In the genomic region with DNA sequence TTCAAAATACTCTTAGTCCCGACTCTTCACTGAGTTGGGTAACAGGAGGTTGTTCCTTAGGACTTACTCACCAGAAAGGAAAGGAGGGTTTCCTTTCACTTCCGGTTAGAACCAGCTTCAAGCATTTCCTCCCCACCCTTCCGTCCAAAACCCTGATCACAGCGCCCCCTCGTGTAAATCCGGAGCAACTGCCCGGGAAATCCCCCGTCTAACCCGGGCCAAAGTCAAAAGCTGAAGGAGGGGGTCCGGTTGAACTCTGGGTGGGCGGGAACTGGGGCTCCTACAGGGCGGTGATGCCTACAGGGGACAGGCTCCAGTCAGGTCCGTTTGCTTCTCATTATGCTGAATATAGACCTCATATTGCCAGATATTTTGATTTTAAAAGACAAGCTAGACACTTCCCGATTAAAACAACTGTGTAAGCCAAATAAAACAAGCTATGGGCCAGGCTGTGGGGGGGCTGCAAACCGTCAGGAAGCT, we compare ENCODE assay signal across 2 cellular contexts.
TF ChIP-seq lines count a peak whose summit lies in the region.

No MANE protein-coding gene starts in this region.

TF ChIP-seq in HCT116, 20 proteins besides CTCF, POLR2A, EP300 and RAD21 (continued from another document):
- peak; percentile 67 for TF ChIP-seq ELF1 (IDR thresholded peaks at IDR 0.05; ENCODE audit: borderline replicate concordance, low read depth)
- TF ChIP-seq, protein P1, sequence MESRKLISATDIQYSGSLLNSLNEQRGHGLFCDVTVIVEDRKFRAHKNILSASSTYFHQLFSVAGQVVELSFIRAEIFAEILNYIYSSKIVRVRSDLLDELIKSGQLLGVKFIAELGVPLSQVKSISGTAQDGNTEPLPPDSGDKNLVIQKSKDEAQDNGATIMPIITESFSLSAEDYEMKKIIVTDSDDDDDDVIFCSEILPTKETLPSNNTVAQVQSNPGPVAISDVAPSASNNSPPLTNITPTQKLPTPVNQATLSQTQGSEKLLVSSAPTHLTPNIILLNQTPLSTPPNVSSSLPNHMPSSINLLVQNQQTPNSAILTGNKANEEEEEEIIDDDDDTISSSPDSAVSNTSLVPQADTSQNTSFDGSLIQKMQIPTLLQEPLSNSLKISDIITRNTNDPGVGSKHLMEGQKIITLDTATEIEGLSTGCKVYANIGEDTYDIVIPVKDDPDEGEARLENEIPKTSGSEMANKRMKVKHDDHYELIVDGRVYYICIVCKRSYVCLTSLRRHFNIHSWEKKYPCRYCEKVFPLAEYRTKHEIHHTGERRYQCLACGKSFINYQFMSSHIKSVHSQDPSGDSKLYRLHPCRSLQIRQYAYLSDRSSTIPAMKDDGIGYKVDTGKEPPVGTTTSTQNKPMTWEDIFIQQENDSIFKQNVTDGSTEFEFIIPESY (IDR thresholded peaks at IDR 0.05; ENCODE audit: extremely low read depth, insufficient replicate concordance, low read length): no peak
- TF ChIP-seq SIN3A (IDR thresholded peaks at IDR 0.05; ENCODE audit: low read depth): no peak
- TF ChIP-seq MAX (IDR thresholded peaks at IDR 0.05): no peak
- no peak for TF ChIP-seq ATF3 (IDR thresholded peaks at IDR 0.05)
- no peak for TF ChIP-seq ZFX (IDR thresholded peaks at IDR 0.05)
- peak; percentile 36 for TF ChIP-seq SP1 (IDR thresholded peaks at IDR 0.05; ENCODE audit: low read depth)
- TF ChIP-seq SRF (IDR thresholded peaks at IDR 0.05; ENCODE audit: low read depth): no peak
- peak; percentile 52; the same call in 1 of the 2 replicates for TF ChIP-seq POLR2AphosphoS5 (IDR thresholded peaks at IDR 0.05; ENCODE audit: low read depth, low read length)
- no peak for TF ChIP-seq JUND (IDR thresholded peaks at IDR 0.05)
- no peak for TF ChIP-seq TCF7L2 (IDR thresholded peaks at IDR 0.05; ENCODE audit: borderline replicate concordance, extremely low read depth, insufficient read depth, insufficient read length)
- TF ChIP-seq EZH2phosphoT487 (IDR thresholded peaks at IDR 0.05; ENCODE audit: borderline replicate concordance): no peak
- no peak for TF ChIP-seq CEBPB (IDR thresholded peaks at IDR 0.05; ENCODE audit: low read depth)
- TF ChIP-seq, protein P2, sequence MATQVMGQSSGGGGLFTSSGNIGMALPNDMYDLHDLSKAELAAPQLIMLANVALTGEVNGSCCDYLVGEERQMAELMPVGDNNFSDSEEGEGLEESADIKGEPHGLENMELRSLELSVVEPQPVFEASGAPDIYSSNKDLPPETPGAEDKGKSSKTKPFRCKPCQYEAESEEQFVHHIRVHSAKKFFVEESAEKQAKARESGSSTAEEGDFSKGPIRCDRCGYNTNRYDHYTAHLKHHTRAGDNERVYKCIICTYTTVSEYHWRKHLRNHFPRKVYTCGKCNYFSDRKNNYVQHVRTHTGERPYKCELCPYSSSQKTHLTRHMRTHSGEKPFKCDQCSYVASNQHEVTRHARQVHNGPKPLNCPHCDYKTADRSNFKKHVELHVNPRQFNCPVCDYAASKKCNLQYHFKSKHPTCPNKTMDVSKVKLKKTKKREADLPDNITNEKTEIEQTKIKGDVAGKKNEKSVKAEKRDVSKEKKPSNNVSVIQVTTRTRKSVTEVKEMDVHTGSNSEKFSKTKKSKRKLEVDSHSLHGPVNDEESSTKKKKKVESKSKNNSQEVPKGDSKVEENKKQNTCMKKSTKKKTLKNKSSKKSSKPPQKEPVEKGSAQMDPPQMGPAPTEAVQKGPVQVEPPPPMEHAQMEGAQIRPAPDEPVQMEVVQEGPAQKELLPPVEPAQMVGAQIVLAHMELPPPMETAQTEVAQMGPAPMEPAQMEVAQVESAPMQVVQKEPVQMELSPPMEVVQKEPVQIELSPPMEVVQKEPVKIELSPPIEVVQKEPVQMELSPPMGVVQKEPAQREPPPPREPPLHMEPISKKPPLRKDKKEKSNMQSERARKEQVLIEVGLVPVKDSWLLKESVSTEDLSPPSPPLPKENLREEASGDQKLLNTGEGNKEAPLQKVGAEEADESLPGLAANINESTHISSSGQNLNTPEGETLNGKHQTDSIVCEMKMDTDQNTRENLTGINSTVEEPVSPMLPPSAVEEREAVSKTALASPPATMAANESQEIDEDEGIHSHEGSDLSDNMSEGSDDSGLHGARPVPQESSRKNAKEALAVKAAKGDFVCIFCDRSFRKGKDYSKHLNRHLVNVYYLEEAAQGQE (IDR thresholded peaks at IDR 0.05; ENCODE audit: low read depth): no peak

TF ChIP-seq in SK-N-SH, 30 proteins besides CTCF, POLR2A, EP300 and RAD21 (continued from another document):
- peak; percentile 17; the same call in 1 of the 2 replicates for TF ChIP-seq NFIC (IDR thresholded peaks at IDR 0.05; ENCODE audit: borderline replicate concordance)
